ENCODE assay signal across 11 cellular contexts in genomic region chr15:39625451-39625850, GRCh38. TPM values are rescaled to one million over a fixed set of nuclear protein-coding genes. Genes with fewer than 3 reads are reported as not detected.
A peak's percentile ranks its signal among the peaks of the same experiment; 100 is the strongest.
DNase-seq lines count a peak whose midpoint lies in the region; ATAC-seq and TF ChIP-seq lines count a peak whose summit lies in the region.
"Had no signal": no experiment of that assay in that cellular context is flagged by ENCODE, and none has a peak within 500 bp of the region (broad histone marks: within the 10 kb centered on the region; RNA-seq: fewer than 3 reads in every experiment).

No MANE protein-coding gene starts in this region.

- POLR2A ChIA-PET in activated CD4-positive, alpha-beta T cell treated with anti-CD3 and anti-CD28 coated beads for 36 hours (lab: Charles Lee), result interaction anchor here (0.5 kb wide), 1 partner anchor 492 kb away, joined by 3 read pairs; no protein-coding TSS in a partner anchor
- POLR2A ChIA-PET in activated CD4-positive, alpha-beta memory T cell treated with anti-CD3 and anti-CD28 coated beads, Interleukin-2, amount 10 ng/mL, durations not matched to agents 7 days and 5 days (lab: Charles Lee), result interaction anchor here (0.7 to 4.7 kb wide), 20 partner anchors 10 to 1062 kb away, joined by 3 to 25 read pairs (median 7); partner anchors contain the start of genes FSIP1, RASGRP1 and THBS1

- H3K27ac Mint-ChIP-seq in activated CD4-positive, alpha-beta T cell treated with anti-CD3 and anti-CD28 coated beads for 36 hours, result peak overlapping the region; percentile 93
- H3K27ac Mint-ChIP-seq in activated CD4-positive, alpha-beta memory T cell treated with anti-CD3 and anti-CD28 coated beads, Interleukin-2, amount 10 ng/mL, durations not matched to agents 7 days and 5 days, result peak overlapping the region; percentile 99
- peak overlapping the region; percentile 96 for H3K27ac Mint-ChIP-seq in stimulated activated effector memory CD8-positive, alpha-beta T cell treated with anti-CD3 and anti-CD28 coated beads, Interleukin-12 subunit alpha, Interleukin-12 subunit beta, amount 100 ng/mL, for 72 hours

- peaks cover 6% of the 10 kb centered on the region for H3K36me3 Mint-ChIP-seq in activated CD4-positive, alpha-beta T cell treated with anti-CD3 and anti-CD28 coated beads for 36 hours (ENCODE audit: low read depth)
- H3K36me3 Mint-ChIP-seq in activated CD4-positive, alpha-beta memory T cell treated with anti-CD3 and anti-CD28 coated beads, Interleukin-2, amount 10 ng/mL, durations not matched to agents 7 days and 5 days (ENCODE audit: low read depth), result peaks cover 51% of the 10 kb centered on the region
- peaks cover 9% of the 10 kb centered on the region for H3K36me3 Mint-ChIP-seq in stimulated activated effector memory CD8-positive, alpha-beta T cell treated with anti-CD3 and anti-CD28 coated beads, Interleukin-12 subunit alpha, Interleukin-12 subunit beta, amount 100 ng/mL, for 72 hours

- peaks cover 72% of the 10 kb centered on the region for H3K4me1 Mint-ChIP-seq in activated CD4-positive, alpha-beta T cell treated with anti-CD3 and anti-CD28 coated beads for 36 hours
- H3K4me1 Mint-ChIP-seq in activated CD4-positive, alpha-beta memory T cell treated with anti-CD3 and anti-CD28 coated beads, Interleukin-2, amount 10 ng/mL, durations not matched to agents 7 days and 5 days, result peaks cover 87% of the 10 kb centered on the region
- peaks cover 86% of the 10 kb centered on the region for H3K4me1 Mint-ChIP-seq in stimulated activated effector memory CD8-positive, alpha-beta T cell treated with anti-CD3 and anti-CD28 coated beads, Interleukin-12 subunit alpha, Interleukin-12 subunit beta, amount 100 ng/mL, for 72 hours

- peaks cover 2% of the 10 kb centered on the region for H3K27me3 Mint-ChIP-seq in activated CD4-positive, alpha-beta T cell treated with anti-CD3 and anti-CD28 coated beads for 36 hours
- no peaks in the 10 kb centered on the region for H3K27me3 Mint-ChIP-seq in activated CD4-positive, alpha-beta memory T cell treated with anti-CD3 and anti-CD28 coated beads, Interleukin-2, amount 10 ng/mL, durations not matched to agents 7 days and 5 days

- H3K4me1 ChIP-seq in gastroesophageal sphincter, result peaks cover 5 to 62% (median 14%) of the 10 kb centered on the region in 3 donors

- CTCF ChIA-PET in activated CD4-positive, alpha-beta T cell treated with anti-CD3 and anti-CD28 coated beads for 36 hours (lab: Charles Lee), result interaction anchor here (0.6 to 1.6 kb wide), 2 partner anchors 37 to 60 kb away, joined by 4 to 5 read pairs; no protein-coding TSS in a partner anchor
- CTCF ChIA-PET in activated CD4-positive, alpha-beta memory T cell treated with anti-CD3 and anti-CD28 coated beads, Interleukin-2, amount 10 ng/mL, durations not matched to agents 7 days and 5 days (lab: Charles Lee), result interaction anchor here (1.1 to 1.9 kb wide), 5 partner anchors 15 to 926 kb away, joined by 3 to 8 read pairs (median 6); no protein-coding TSS in a partner anchor

- no peak overlapping the region for H3K4me3 ChIP-seq in gastroesophageal sphincter

- H3K27ac ChIP-seq in gastroesophageal sphincter, result peak overlapping the region in 3 of 4 donors; percentile 65 to 77 (median 68)
- H3K27ac ChIP-seq: HL-60 had no signal

- no peak overlapping the region for H3K4me3 Mint-ChIP-seq in activated CD4-positive, alpha-beta T cell treated with anti-CD3 and anti-CD28 coated beads for 36 hours
- peak overlapping the region; percentile 71 for H3K4me3 Mint-ChIP-seq in activated CD4-positive, alpha-beta memory T cell treated with anti-CD3 and anti-CD28 coated beads, Interleukin-2, amount 10 ng/mL, durations not matched to agents 7 days and 5 days
- peak overlapping the region; percentile 78 for H3K4me3 Mint-ChIP-seq in stimulated activated effector memory CD8-positive, alpha-beta T cell treated with anti-CD3 and anti-CD28 coated beads, Interleukin-12 subunit alpha, Interleukin-12 subunit beta, amount 100 ng/mL, for 72 hours

- H3K36me3 ChIP-seq in gastroesophageal sphincter, result no peaks in the 10 kb centered on the region

- 100% methylated on average over 1 of the region's 4 CpGs; no CpG with 5 or more reads in 1 of the 2 donors for WGBS in gastroesophageal sphincter (ENCODE audit: low coverage in 1 of 2), 2 donors

- no peak for TF ChIP-seq POLR2A in gastroesophageal sphincter (IDR thresholded peaks at IDR 0.05)

- TF ChIP-seq EP300 in gastroesophageal sphincter (IDR thresholded peaks at IDR 0.05), result no peak

- H3K9me3 ChIP-seq in gastroesophageal sphincter, result no peaks in the 10 kb centered on the region

- no peak for TF ChIP-seq CTCF in gastroesophageal sphincter (IDR thresholded peaks at IDR 0.05)

- no peak for DNase-seq in activated CD4-positive, alpha-beta T cell treated with anti-CD3 and anti-CD28 coated beads for 36 hours
- DNase-seq in activated CD4-positive, alpha-beta T cell treated with anti-CD3 and anti-CD28 coated beads, Interleukin-2, amount 50 U/mL, for 48 hours, result no peak
- peak; percentile 21 for DNase-seq in activated CD4-positive, alpha-beta memory T cell treated with anti-CD3 and anti-CD28 coated beads, Interleukin-2, amount 10 ng/mL, durations not matched to agents 7 days and 5 days
- no peak for DNase-seq in stimulated activated effector memory CD8-positive, alpha-beta T cell treated with anti-CD3 and anti-CD28 coated beads, Interleukin-12 subunit alpha, Interleukin-12 subunit beta, amount 100 ng/mL, for 72 hours (ENCODE audit: low spot score in 2 of 2)
- no peak for DNase-seq in NCI-H187 (lab: John Stamatoyannopoulos, UW)
- no peak for DNase-seq in stimulated activated CD4-positive, alpha-beta T cell treated with anti-CD3 and anti-CD28 coated beads, Interleukin-1b, Interleukin-23, amount 100 ng/mL, for 48 hours
- DNase-seq: DMS79 treated with DMSO at 0.1 percent for 48 hours, NCI-H510A treated with DMSO at 0.1 percent for 48 hours had no signal

- H3K27me3 ChIP-seq in gastroesophageal sphincter, result no peaks in the 10 kb centered on the region

- intact Hi-C loops in activated CD4-positive, alpha-beta T cell treated with anti-CD3 and anti-CD28 coated beads for 36 hours (cut with DNase I, micrococcal nuclease), result loop anchor here (2.0 to 10.0 kb wide), 4 partner anchors 17 to 1011 kb away; partner anchors contain the start of gene EIF2AK4 (in 1 of the 2)

- H3K9me3 Mint-ChIP-seq in activated CD4-positive, alpha-beta T cell treated with anti-CD3 and anti-CD28 coated beads for 36 hours (ENCODE audit: low read depth), result peaks cover 11% of the 10 kb centered on the region
- H3K9me3 Mint-ChIP-seq in activated CD4-positive, alpha-beta memory T cell treated with anti-CD3 and anti-CD28 coated beads, Interleukin-2, amount 10 ng/mL, durations not matched to agents 7 days and 5 days, result peaks cover 14% of the 10 kb centered on the region
- H3K9me3 Mint-ChIP-seq in stimulated activated effector memory CD8-positive, alpha-beta T cell treated with anti-CD3 and anti-CD28 coated beads, Interleukin-12 subunit alpha, Interleukin-12 subunit beta, amount 100 ng/mL, for 72 hours, result no peaks in the 10 kb centered on the region

- no peak for ATAC-seq in activated CD4-positive, alpha-beta T cell treated with anti-CD3 and anti-CD28 coated beads for 36 hours
- no peak for ATAC-seq in gastroesophageal sphincter
- ATAC-seq in stimulated activated effector memory CD8-positive, alpha-beta T cell treated with anti-CD3 and anti-CD28 coated beads, Interleukin-12 subunit alpha, Interleukin-12 subunit beta, amount 100 ng/mL, for 72 hours, result no peak
- ATAC-seq in HG02840 (IDR thresholded peaks at IDR 0.05; ENCODE audit: low FRiP score, unreplicated experiment), result no peak

RNA-seq across cellular contexts. Expression of gene THBS1, which starts 44.6 kb away (rescaled TPM):
- under 1 TPM; 0.23 to 0.57 TPM for total RNA-seq in activated CD4-positive, alpha-beta T cell treated with anti-CD3 and anti-CD28 coated beads for 36 hours
- 1 to 10 TPM; 1.2 to 1.5 TPM for total RNA-seq in activated CD4-positive, alpha-beta memory T cell treated with anti-CD3 and anti-CD28 coated beads, Interleukin-2, amount 10 ng/mL, durations not matched to agents 7 days and 5 days
- 1,000 to 10,000 TPM in 1 of 4 donors, 100 to 1,000 TPM in 3; 183 to 1,645 (median 277) TPM for total RNA-seq in gastroesophageal sphincter

Comparison
In these comparisons a context has a peak if more than half of its experiments do, and no peak if none do; other contexts are left out.
1. RNA of gene THBS1, which starts 44.6 kb away (total RNA-seq): 183 to 1,645 TPM in gastroesophageal sphincter; 1.2 to 1.5 TPM in activated CD4-positive, alpha-beta memory T cell treated with anti-CD3 and anti-CD28 coated beads, Interleukin-2, amount 10 ng/mL, durations not matched to agents 7 days and 5 days and 0.23 to 0.57 TPM in activated CD4-positive, alpha-beta T cell treated with anti-CD3 and anti-CD28 coated beads for 36 hours; every median in the first group is over 10 times any median in the second.
2. Peak in every context shown above with its lines, with median percentiles within 50 percentile points of each other: H3K27ac Mint-ChIP-seq.